10 cellular contexts compared by ENCODE assay signal in the genomic region with DNA sequence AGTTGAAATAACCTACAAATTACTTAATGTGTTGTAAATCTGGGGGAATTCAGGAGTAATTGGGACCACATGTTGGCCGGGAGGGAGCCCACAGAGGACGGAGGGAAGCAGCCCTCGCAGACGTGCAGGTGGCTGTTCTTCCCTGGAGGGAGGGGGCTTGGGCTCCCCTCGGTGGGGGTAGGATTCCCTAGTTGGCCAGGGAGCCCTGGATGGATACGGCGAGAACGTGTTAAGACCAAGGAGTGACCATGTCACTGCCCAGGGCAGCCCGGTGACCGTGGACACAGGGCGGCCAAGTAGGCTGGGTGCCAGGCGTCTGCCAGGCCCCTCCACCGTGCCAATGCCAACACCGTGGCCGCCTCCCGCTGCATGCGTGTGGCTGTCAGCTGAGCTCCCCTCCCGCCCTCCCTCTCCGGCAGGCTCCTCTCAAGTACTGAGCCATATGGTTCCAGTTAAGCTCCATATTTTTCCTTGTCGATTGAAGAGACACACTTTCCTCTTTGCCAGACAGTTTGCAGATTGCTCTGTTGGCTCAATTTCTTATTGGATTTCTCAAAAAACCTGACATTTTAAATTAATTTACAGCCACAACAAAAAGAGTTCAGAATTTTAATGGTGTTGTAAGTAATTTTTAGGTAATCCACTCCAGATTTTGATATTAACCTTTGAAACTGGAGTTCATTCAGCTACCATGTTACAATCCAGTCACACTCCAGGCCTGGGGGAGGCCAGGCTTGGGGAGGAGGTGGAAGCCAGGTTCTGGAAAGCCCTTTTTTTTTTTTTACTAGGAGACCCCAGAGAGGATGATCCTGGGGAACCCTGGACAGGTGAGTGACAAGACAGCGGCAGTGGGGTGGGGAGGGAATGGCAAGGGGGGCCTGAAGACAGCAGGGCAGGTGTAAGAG.
DNase-seq lines count a peak whose midpoint lies in the region; ATAC-seq and TF ChIP-seq lines count a peak whose summit lies in the region.
"Had no signal": no experiment of that assay in that cellular context is flagged by ENCODE, and none has a peak within 500 bp of the region (broad histone marks: within the 10 kb centered on the region; RNA-seq: fewer than 3 reads in every experiment).

No MANE protein-coding gene starts in this region.

- H3K36me3 ChIP-seq in BE2C (no peaks in the 10 kb centered on the region), neural progenitor cell (no peaks in the 10 kb centered on the region)
- H3K36me3 ChIP-seq: colonic mucosa had no signal

- no peak for TF ChIP-seq CTCF in BE2C (IDR thresholded peaks at IDR 0.05; ENCODE audit: low read depth, low read length)
- TF ChIP-seq CTCF in neural progenitor cell (IDR thresholded peaks at IDR 0.05), result no peak

- H3F3A ChIP-seq in neural progenitor cell (ENCODE audit: low read depth), result peaks cover 21% of the 10 kb centered on the region

- H3K9me3 ChIP-seq in BE2C (no peaks in the 10 kb centered on the region), neural progenitor cell (ENCODE audit: low read depth) (no peaks in the 10 kb centered on the region)
- H3K9me3 ChIP-seq: colonic mucosa had no signal

- H3K4me3 Mint-ChIP-seq in neural progenitor cell, result peak overlapping the region; percentile 60
- no peak overlapping the region for H3K4me3 Mint-ChIP-seq in natural killer cell treated with Interleukin-12 subunit alpha and Interleukin-12 subunit beta and Interleukin-15 and Interleukin-18, amount 100 ng/mL, for 72 hours
- H3K4me3 Mint-ChIP-seq: activated CD8-positive, alpha-beta T cell treated with anti-CD3 and anti-CD28 coated beads, Interleukin-2, amount 10 ng/mL, durations not matched to agents 7 days and 5 days had no signal

- no peak overlapping the region for H2AFZ ChIP-seq in neural progenitor cell (replicated peaks)

- no peak overlapping the region for H3K27ac ChIP-seq in neural progenitor cell
- H3K27ac ChIP-seq: colonic mucosa had no signal

- ATAC-seq in GM19452 (IDR thresholded peaks at IDR 0.05; ENCODE audit: unreplicated experiment), result no peak
- no peak for ATAC-seq in natural killer cell treated with Interleukin-12 subunit alpha and Interleukin-12 subunit beta and Interleukin-15 and Interleukin-18, amount 100 ng/mL, for 72 hours
- ATAC-seq: activated CD8-positive, alpha-beta T cell treated with anti-CD3 and anti-CD28 coated beads, Interleukin-2, amount 10 ng/mL, durations not matched to agents 7 days and 5 days had no signal

- no peaks in the 10 kb centered on the region for H4K20me1 ChIP-seq in neural progenitor cell (ENCODE audit: low read depth)

- DNase-seq in BE2C, result peak; percentile 49
- peak; percentile 72 for DNase-seq in NCI-H2029 (lab: John Stamatoyannopoulos, UW)
- peak; percentile 71 for DNase-seq in dedifferentiated amniotic fluid mesenchymal stem cell (ENCODE audit: extremely low spot score)
- no peak for DNase-seq in neural progenitor cell (ENCODE audit: low spot score)
- DNase-seq in GM19240 (ENCODE audit: insufficient read length, low spot score), result no peak
- DNase-seq in natural killer cell treated with Interleukin-12 subunit alpha and Interleukin-12 subunit beta and Interleukin-15 and Interleukin-18, amount 100 ng/mL, for 72 hours (ENCODE audit: low spot score), result no peak
- no peak for DNase-seq in activated T-cell treated with anti-CD3 and anti-CD28 coated beads, Interleukin-2, amount 50 U/mL, for 48 hours
- DNase-seq: activated CD8-positive, alpha-beta T cell treated with anti-CD3 and anti-CD28 coated beads, Interleukin-2, amount 10 ng/mL, durations not matched to agents 7 days and 5 days; colonic mucosa had no signal

- no peak overlapping the region for H3K9ac ChIP-seq in neural progenitor cell

- H3K27ac Mint-ChIP-seq in neural progenitor cell, result peak overlapping the region; percentile 94
- no peak overlapping the region for H3K27ac Mint-ChIP-seq in natural killer cell treated with Interleukin-12 subunit alpha and Interleukin-12 subunit beta and Interleukin-15 and Interleukin-18, amount 100 ng/mL, for 72 hours
- H3K27ac Mint-ChIP-seq: activated CD8-positive, alpha-beta T cell treated with anti-CD3 and anti-CD28 coated beads, Interleukin-2, amount 10 ng/mL, durations not matched to agents 7 days and 5 days had no signal

- peaks cover 2% of the 10 kb centered on the region for H3K36me3 Mint-ChIP-seq in neural progenitor cell
- H3K36me3 Mint-ChIP-seq in natural killer cell treated with Interleukin-12 subunit alpha and Interleukin-12 subunit beta and Interleukin-15 and Interleukin-18, amount 100 ng/mL, for 72 hours, result no peaks in the 10 kb centered on the region

- peaks cover 77% of the 10 kb centered on the region for H3K4me1 Mint-ChIP-seq in neural progenitor cell
- no peaks in the 10 kb centered on the region for H3K4me1 Mint-ChIP-seq in natural killer cell treated with Interleukin-12 subunit alpha and Interleukin-12 subunit beta and Interleukin-15 and Interleukin-18, amount 100 ng/mL, for 72 hours (ENCODE audit: low read depth in 2 of 2)

- no peak overlapping the region for H3K4me2 ChIP-seq in neural progenitor cell

- H3K9me3 Mint-ChIP-seq in neural progenitor cell, result no peaks in the 10 kb centered on the region
- H3K9me3 Mint-ChIP-seq in natural killer cell treated with Interleukin-12 subunit alpha and Interleukin-12 subunit beta and Interleukin-15 and Interleukin-18, amount 100 ng/mL, for 72 hours, result no peaks in the 10 kb centered on the region

- H3K4me3 ChIP-seq in BE2C (ENCODE audit: low read depth, low read length) (no peak overlapping the region), neural progenitor cell (no peak overlapping the region)
- H3K4me3 ChIP-seq: colonic mucosa had no signal

- H3K4me1 ChIP-seq in BE2C, result peaks cover 5% of the 10 kb centered on the region; the same call in 1 of the 2 replicates
- peaks cover 60% of the 10 kb centered on the region for H3K4me1 ChIP-seq in neural progenitor cell

- H3K27me3 Mint-ChIP-seq in neural progenitor cell (ENCODE audit: insufficient read depth, low read depth), result peaks cover 15% of the 10 kb centered on the region
- H3K27me3 Mint-ChIP-seq in natural killer cell treated with Interleukin-12 subunit alpha and Interleukin-12 subunit beta and Interleukin-15 and Interleukin-18, amount 100 ng/mL, for 72 hours, result no peaks in the 10 kb centered on the region

- H3K27me3 ChIP-seq in BE2C, result no peaks in the 10 kb centered on the region
- no peaks in the 10 kb centered on the region for H3K27me3 ChIP-seq in neural progenitor cell
- H3K27me3 ChIP-seq: colonic mucosa had no signal

- no peaks in the 10 kb centered on the region for H3K79me2 ChIP-seq in neural progenitor cell (ENCODE audit: low read depth)

Comparison
In these comparisons a context has a peak if more than half of its experiments do, and no peak if none do; other contexts are left out.
1. DNase-seq: peak in BE2C (single experiment), NCI-H2029 (single experiment) and dedifferentiated amniotic fluid mesenchymal stem cell (single experiment); none in neural progenitor cell (single experiment), GM19240 (single experiment), natural killer cell treated with Interleukin-12 subunit alpha and Interleukin-12 subunit beta and Interleukin-15 and Interleukin-18, amount 100 ng/mL, for 72 hours (single experiment) and activated T-cell treated with anti-CD3 and anti-CD28 coated beads, Interleukin-2, amount 50 U/mL, for 48 hours (0 of 2).